ENCODE assay signal across 13 cellular contexts in genomic region chr12:28569698-28570411, GRCh38.
DNase-seq lines count a peak whose midpoint lies in the region; ATAC-seq, FAIRE-seq and TF ChIP-seq lines count a peak whose summit lies in the region.
"Had no signal": no experiment of that assay in that cellular context is flagged by ENCODE, and none has a peak within 500 bp of the region (broad histone marks: within the 10 kb centered on the region; RNA-seq: fewer than 3 reads in every experiment).

No MANE protein-coding gene starts in this region.

- H3K9me3 Mint-ChIP-seq in mesothelial cell of epicardium, result peaks cover 7% of the 10 kb centered on the region
- no peaks in the 10 kb centered on the region for H3K9me3 Mint-ChIP-seq in T-helper 2 cell treated with Interferon-gamma antibody and Interleukin-4, amounts not matched to agents 5 μg/mL and 100 μg/mL, for 36 hours
- H3K9me3 Mint-ChIP-seq: natural killer cell had no signal

- H3K36me3 Mint-ChIP-seq in mesothelial cell of epicardium, result peaks cover 7% of the 10 kb centered on the region
- no peaks in the 10 kb centered on the region for H3K36me3 Mint-ChIP-seq in T-helper 2 cell treated with Interferon-gamma antibody and Interleukin-4, amounts not matched to agents 5 μg/mL and 100 μg/mL, for 36 hours (ENCODE audit: low read depth)
- H3K36me3 Mint-ChIP-seq: natural killer cell had no signal

- no peaks in the 10 kb centered on the region for H3K27me3 Mint-ChIP-seq in mesothelial cell of epicardium (ENCODE audit: low read depth)
- no peaks in the 10 kb centered on the region for H3K27me3 Mint-ChIP-seq in T-helper 2 cell treated with Interferon-gamma antibody and Interleukin-4, amounts not matched to agents 5 μg/mL and 100 μg/mL, for 36 hours (ENCODE audit: low read depth)

- no peak for FAIRE-seq in GM12891 (lab: Jason Lieb, UNC)

- peak; percentile 68 for DNase-seq in AG08395 (ENCODE audit: low spot score)
- DNase-seq in M059J (ENCODE audit: low read depth), result peak; percentile 15
- DNase-seq in dedifferentiated amniotic fluid mesenchymal stem cell (ENCODE audit: extremely low spot score), result peak; percentile 72
- no peak for DNase-seq in mesothelial cell of epicardium (ENCODE audit: low spot score in 2 of 2, unreplicated experiment in 2 of 2)
- no peak for DNase-seq in T-helper 2 cell treated with Interferon-gamma antibody and Interleukin-4, amounts not matched to agents 5 μg/mL and 100 μg/mL, for 36 hours (ENCODE audit: low spot score)
- DNase-seq in GM12891 (ENCODE audit: insufficient read length, low spot score), result no peak
- DNase-seq: activated T-cell treated with anti-CD3 and anti-CD28 coated beads, Interleukin-2, amount 50 U/mL, for 1 hour; COR-L47; natural killer cell; NCI-H1105 treated with DMSO at 0.1 percent for 48 hours; SW 1271 had no signal

- no peak for TF ChIP-seq POLR2A in GM12891 (IDR thresholded peaks at IDR 0.05; ENCODE audit: low read depth, low read length)

- ATAC-seq in GM19035 (IDR thresholded peaks at IDR 0.05; ENCODE audit: unreplicated experiment) (no peak), GM19023 (IDR thresholded peaks at IDR 0.05; ENCODE audit: unreplicated experiment) (no peak)
- ATAC-seq: natural killer cell had no signal

- peaks cover 30% of the 10 kb centered on the region for H3K4me1 Mint-ChIP-seq in mesothelial cell of epicardium
- H3K4me1 Mint-ChIP-seq in T-helper 2 cell treated with Interferon-gamma antibody and Interleukin-4, amounts not matched to agents 5 μg/mL and 100 μg/mL, for 36 hours (ENCODE audit: low read depth), result no peaks in the 10 kb centered on the region
- H3K4me1 Mint-ChIP-seq: natural killer cell had no signal

- H3K4me3 Mint-ChIP-seq in mesothelial cell of epicardium, result no peak overlapping the region
- H3K4me3 Mint-ChIP-seq in T-helper 2 cell treated with Interferon-gamma antibody and Interleukin-4, amounts not matched to agents 5 μg/mL and 100 μg/mL, for 36 hours, result no peak overlapping the region
- H3K4me3 Mint-ChIP-seq: natural killer cell had no signal

- no peak for TF ChIP-seq CTCF in mesothelial cell of epicardium (IDR thresholded peaks at IDR 0.05; ENCODE audit: unreplicated experiment)

- H3K27ac Mint-ChIP-seq in mesothelial cell of epicardium, result peak overlapping the region; percentile 82
- H3K27ac Mint-ChIP-seq in T-helper 2 cell treated with Interferon-gamma antibody and Interleukin-4, amounts not matched to agents 5 μg/mL and 100 μg/mL, for 36 hours, result no peak overlapping the region
- H3K27ac Mint-ChIP-seq: natural killer cell had no signal

TF ChIP-seq in GM12891, 5 proteins besides CTCF, POLR2A, EP300 and RAD21:
- TF ChIP-seq SPI1 (IDR thresholded peaks at IDR 0.05; ENCODE audit: low read depth, low read length) (no peak), TAF1 (IDR thresholded peaks at IDR 0.05; ENCODE audit: low read depth, low read length) (no peak), PAX5 (IDR thresholded peaks at IDR 0.05; ENCODE audit: insufficient read depth, low read length, severe bottlenecking) (no peak), POLR2AphosphoS5 (IDR thresholded peaks at IDR 0.05; ENCODE audit: low read depth, low read length) (no peak), POU2F2 (IDR thresholded peaks at IDR 0.05; ENCODE audit: low read depth, low read length) (no peak)
TF ChIP-seq in GM12891: peak in this region for 0.

Comparison
In these comparisons a context has a peak if more than half of its experiments do, and no peak if none do; other contexts are left out.
1. DNase-seq: peak in AG08395 (single experiment), M059J (single experiment) and dedifferentiated amniotic fluid mesenchymal stem cell (single experiment); none in mesothelial cell of epicardium (0 of 2), T-helper 2 cell treated with Interferon-gamma antibody and Interleukin-4, amounts not matched to agents 5 μg/mL and 100 μg/mL, for 36 hours (single experiment) and GM12891 (single experiment).